In the genomic region with DNA sequence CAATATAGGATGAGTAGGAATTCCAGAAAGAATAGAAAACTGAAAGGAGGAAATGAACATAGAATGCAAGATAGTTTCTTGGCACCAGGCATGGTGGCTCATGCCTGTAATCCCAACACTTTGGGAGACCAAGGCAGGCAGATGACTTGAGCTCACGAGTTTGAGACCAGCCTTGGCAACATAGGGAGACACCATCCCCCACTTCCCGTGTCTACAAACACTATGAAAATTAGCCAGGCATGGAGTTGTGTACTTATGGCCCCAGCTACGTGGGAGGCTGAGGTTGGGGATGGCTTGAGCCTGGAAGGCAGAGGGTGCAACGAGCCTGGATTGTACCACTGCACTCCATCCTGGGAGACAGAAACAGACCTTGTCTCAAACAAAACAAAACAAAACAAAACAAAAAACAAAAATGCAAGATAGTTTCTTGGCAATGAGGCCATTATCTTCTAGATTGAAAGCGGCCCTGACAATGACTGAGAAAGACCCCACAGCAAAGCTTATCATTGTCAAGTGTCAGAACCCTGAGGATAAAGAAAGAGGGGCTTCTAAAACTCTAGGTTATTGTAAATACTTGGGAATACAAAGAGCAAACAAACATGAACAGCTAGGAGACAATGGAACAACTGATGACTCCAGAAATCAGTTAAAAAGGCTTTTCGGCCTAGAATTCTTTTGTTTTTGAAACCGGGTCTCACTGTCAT, we compare ENCODE assay signal across 17 cellular contexts. TPM values are rescaled to one million over a fixed set of nuclear protein-coding genes. Genes with fewer than 3 reads are reported as not detected.
DNase-seq lines count a peak whose midpoint lies in the region; ATAC-seq lines count a peak whose summit lies in the region.
"Had no signal": no experiment of that assay in that cellular context is flagged by ENCODE, and none has a peak within 500 bp of the region (broad histone marks: within the 10 kb centered on the region; RNA-seq: fewer than 3 reads in every experiment).

No MANE protein-coding gene starts in this region.

- peaks cover 9 to 92% (median 83%) of the 10 kb centered on the region in 5 donors for H3K36me3 ChIP-seq in subcutaneous abdominal adipose tissue (ENCODE audit: control insufficient read depth in 5 of 5, insufficient read depth in 5 of 5, low read length in 5 of 5)

- peaks cover 23% of the 10 kb centered on the region for H3K4me1 Mint-ChIP-seq in activated naive CD8-positive, alpha-beta T cell (ENCODE audit: low read depth)
- peaks cover 26% of the 10 kb centered on the region for H3K4me1 Mint-ChIP-seq in activated naive CD8-positive, alpha-beta T cell treated with anti-CD3 and anti-CD28 coated beads for 36 hours
- H3K4me1 Mint-ChIP-seq in IgD-negative memory B cell: peaks cover 0 to 4% (median 2%) of the 10 kb centered on the region in 3 donors
- H3K4me1 Mint-ChIP-seq in immature natural killer cell: peaks cover 16 to 31% of the 10 kb centered on the region in 2 donors

- H3K4me3 Mint-ChIP-seq in activated naive CD8-positive, alpha-beta T cell: no peak overlapping the region
- no peak overlapping the region for H3K4me3 Mint-ChIP-seq in activated naive CD8-positive, alpha-beta T cell treated with anti-CD3 and anti-CD28 coated beads for 36 hours
- H3K4me3 Mint-ChIP-seq in IgD-negative memory B cell (peak overlapping the region in 1 of 4 donors; percentile 31), immature natural killer cell (no peak overlapping the region)

- no peaks in the 10 kb centered on the region for H3K9me3 Mint-ChIP-seq in activated naive CD8-positive, alpha-beta T cell (ENCODE audit: low read depth)
- no peaks in the 10 kb centered on the region for H3K9me3 Mint-ChIP-seq in activated naive CD8-positive, alpha-beta T cell treated with anti-CD3 and anti-CD28 coated beads for 36 hours
- no peaks in the 10 kb centered on the region for H3K9me3 Mint-ChIP-seq in IgD-negative memory B cell
- H3K9me3 Mint-ChIP-seq in immature natural killer cell: no peaks in the 10 kb centered on the region

- peak overlapping the region; percentile 83 for H3K27ac Mint-ChIP-seq in activated naive CD8-positive, alpha-beta T cell
- H3K27ac Mint-ChIP-seq in activated naive CD8-positive, alpha-beta T cell treated with anti-CD3 and anti-CD28 coated beads for 36 hours: no peak overlapping the region
- peak overlapping the region; percentile 83 to 100 (median 87) for H3K27ac Mint-ChIP-seq in IgD-negative memory B cell
- H3K27ac Mint-ChIP-seq in immature natural killer cell: peak overlapping the region in 5 of 6 donors; percentile 32 to 68 (median 57)

- H3K27me3 Mint-ChIP-seq in activated naive CD8-positive, alpha-beta T cell: no peaks in the 10 kb centered on the region
- no peaks in the 10 kb centered on the region for H3K27me3 Mint-ChIP-seq in activated naive CD8-positive, alpha-beta T cell treated with anti-CD3 and anti-CD28 coated beads for 36 hours
- H3K27me3 Mint-ChIP-seq in IgD-negative memory B cell: no peaks in the 10 kb centered on the region
- peaks cover 5 to 10% (median 10%) of the 10 kb centered on the region in 3 donors for H3K27me3 Mint-ChIP-seq in immature natural killer cell (ENCODE audit: low read depth in 3 of 3)

- H3K4me1 ChIP-seq in subcutaneous abdominal adipose tissue (ENCODE audit: control insufficient read depth in 5 of 5, insufficient read depth in 5 of 5, low read length in 5 of 5): peaks cover 0 to 34% (median 25%) of the 10 kb centered on the region in 5 donors

- H3K27ac ChIP-seq in subcutaneous abdominal adipose tissue (ENCODE audit: low read depth, low read length): peak overlapping the region; percentile 15
- H3K27ac ChIP-seq: KMS-11, right lobe of liver had no signal

- peaks cover 13% of the 10 kb centered on the region for H3K36me3 Mint-ChIP-seq in activated naive CD8-positive, alpha-beta T cell
- H3K36me3 Mint-ChIP-seq in activated naive CD8-positive, alpha-beta T cell treated with anti-CD3 and anti-CD28 coated beads for 36 hours: peaks cover 35% of the 10 kb centered on the region
- H3K36me3 Mint-ChIP-seq in IgD-negative memory B cell: peaks cover 6% of the 10 kb centered on the region
- peaks cover 18 to 50% (median 18%) of the 10 kb centered on the region in 3 donors for H3K36me3 Mint-ChIP-seq in immature natural killer cell

- no peaks in the 10 kb centered on the region for H3K9me3 ChIP-seq in subcutaneous abdominal adipose tissue (ENCODE audit: control insufficient read depth in 5 of 5, low read length in 5 of 5)
- H3K9me3 ChIP-seq: right lobe of liver had no signal

- no peak for ATAC-seq in HG02678 (IDR thresholded peaks at IDR 0.05; ENCODE audit: unreplicated experiment)

- no peak for DNase-seq in activated naive CD8-positive, alpha-beta T cell treated with anti-CD3 and anti-CD28 coated beads for 36 hours
- DNase-seq in immature natural killer cell (no peak), UCSD-AML1 (lab: John Stamatoyannopoulos, UW; ENCODE audit: unreplicated experiment) (no peak), 8988T (no peak)
- DNase-seq: effector CD4-positive, alpha-beta T cell; midbrain; NCI-H1092 treated with DMSO at 0.1 percent for 48 hours; NCI-H69; OCI-M1; right lobe of liver had no signal

- no peaks in the 10 kb centered on the region for H3K27me3 ChIP-seq in subcutaneous abdominal adipose tissue (ENCODE audit: control insufficient read depth in 5 of 5, insufficient read depth in 4 of 5, low read length in 5 of 5)
- H3K27me3 ChIP-seq: hepatocyte, right lobe of liver had no signal

- H3K9ac ChIP-seq in subcutaneous abdominal adipose tissue (ENCODE audit: low read length in 5 of 5): no peak overlapping the region
- H3K9ac ChIP-seq: KMS-11 had no signal

- H3K4me3 ChIP-seq in subcutaneous abdominal adipose tissue (ENCODE audit: low read depth in 1 of 5, low read length in 5 of 5): no peak overlapping the region
- H3K4me3 ChIP-seq: hepatocyte, right lobe of liver had no signal

RNA-seq across cellular contexts. Expression of gene SQSTM1, which starts 9.2 kb away (rescaled TPM):
- 100 to 1,000 TPM; 111 to 117 TPM for total RNA-seq in activated naive CD8-positive, alpha-beta T cell treated with anti-CD3 and anti-CD28 coated beads for 36 hours
- polyA plus RNA-seq in IgD-negative memory B cell (225 TPM), immature natural killer cell (100 to 1,000 TPM; 256 to 292 (median 268) TPM)

RNA-seq across cellular contexts. Expression of gene MGAT4B, which starts 23.2 kb away (rescaled TPM):
- 10 to 100 TPM; 67.9 to 71.5 TPM for total RNA-seq in activated naive CD8-positive, alpha-beta T cell treated with anti-CD3 and anti-CD28 coated beads for 36 hours
- polyA plus RNA-seq in IgD-negative memory B cell (12.0 TPM), immature natural killer cell (10 to 100 TPM in 2 of 3 donors, 1 to 10 TPM in 1; 8.7 to 16.3 (median 15.0) TPM)

RNA-seq across cellular contexts. Expression of gene MRNIP, which starts 28.7 kb away (rescaled TPM):
- total RNA-seq in activated naive CD8-positive, alpha-beta T cell treated with anti-CD3 and anti-CD28 coated beads for 36 hours: 10 to 100 TPM; 12.3 to 13.9 TPM
- polyA plus RNA-seq in IgD-negative memory B cell (26.2 TPM), immature natural killer cell (1 to 10 TPM; 3.4 to 6.2 (median 4.2) TPM)

RNA-seq across cellular contexts. Expression of gene LTC4S, which starts 36.1 kb away (rescaled TPM):
- under 1 TPM in 1 of 2 experiments, not detected in 1; 0.29 TPM for total RNA-seq in activated naive CD8-positive, alpha-beta T cell treated with anti-CD3 and anti-CD28 coated beads for 36 hours
- polyA plus RNA-seq in IgD-negative memory B cell: 0.80 TPM
- 1 to 10 TPM; 2.3 to 5.8 (median 5.8) TPM for polyA plus RNA-seq in immature natural killer cell
- total RNA-seq: hepatocyte, SK-MEL-5 had no signal
